In the genomic region with DNA sequence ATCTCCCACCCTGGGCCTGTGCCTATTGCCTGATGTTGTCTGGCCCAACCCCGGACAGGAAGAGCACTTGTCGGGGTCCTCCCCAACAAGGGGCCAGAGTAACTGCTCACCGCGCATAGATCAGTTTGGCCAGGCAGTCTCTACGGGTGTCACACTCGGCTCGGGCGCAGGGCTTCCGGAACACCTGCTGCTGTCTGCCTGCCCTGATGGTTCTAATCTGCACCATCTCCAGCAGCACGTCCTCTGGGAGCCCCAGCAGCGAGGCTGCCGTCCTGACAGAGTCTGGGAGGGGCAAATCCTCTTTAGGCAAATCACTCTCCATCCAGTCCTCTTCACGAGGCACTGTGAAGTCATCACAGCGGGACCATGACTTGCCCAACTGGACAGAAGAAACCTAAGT, we compare ENCODE assay signal across 20 cellular contexts. TPM values are rescaled to one million over a fixed set of nuclear protein-coding genes. Genes with fewer than 3 reads are reported as not detected.
DNase-seq lines count a peak whose midpoint lies in the region; ATAC-seq and TF ChIP-seq lines count a peak whose summit lies in the region.
"Had no signal": no experiment of that assay in that cellular context is flagged by ENCODE, and none has a peak within 500 bp of the region (broad histone marks: within the 10 kb centered on the region; RNA-seq: fewer than 3 reads in every experiment).

No MANE protein-coding gene starts in this region.

- DNase-seq in activated CD8-positive, alpha-beta memory T cell treated with anti-CD3 and anti-CD28 coated beads, Interleukin-2, amount 50 U/mL, for 48 hours: peak; percentile 48
- DNase-seq in activated CD8-positive, alpha-beta memory T cell treated with anti-CD3 and anti-CD28 coated beads, Interleukin-2, amount 50 U/mL, for 4 hours: no peak
- no peak for DNase-seq in RWPE1 (ENCODE audit: low spot score)
- DNase-seq in fibroblast of mammary gland (ENCODE audit: low read depth): peak; percentile 17
- peak; percentile 14 for DNase-seq in stimulated activated CD8-positive, alpha-beta memory T cell treated with anti-CD3 and anti-CD28 coated beads, Interleukin-4, amount 100 ng/mL, for 48 hours
- no peak for DNase-seq in posterior vena cava (ENCODE audit: low spot score)
- DNase-seq in hippocampal formation (lab: John Stamatoyannopoulos, UW): no peak
- DNase-seq: 8988T; Calu3; CD4-positive, alpha-beta memory T cell; DMS53; EL; NCI-H1417; NCI-H187 treated with DMSO at 0.1 percent for 48 hours; NCI-H226; NCI-H524; SHP77 treated with DMSO at 0.1 percent for 48 hours had no signal

- ATAC-seq in HG03025 (IDR thresholded peaks at IDR 0.05; ENCODE audit: low FRiP score, unreplicated experiment): no peak
- ATAC-seq: GM12878 had no signal

- TF ChIP-seq CTCF in RWPE1 (conservative IDR thresholded peaks at IDR 0.05; ENCODE audit: low read depth) (no peak), fibroblast of mammary gland (conservative IDR thresholded peaks at IDR 0.05; ENCODE audit: control insufficient read depth, insufficient read depth, low read depth, low read length) (no peak)

- POLR2A ChIA-PET in RWPE1 (lab: Yijun Ruan, JAX; ENCODE audit: low non-redundant PET): no interaction called here

- intact Hi-C loops in posterior vena cava (cut with DNase I): no loop called here

- H3K4me3 ChIP-seq in fibroblast of mammary gland (ENCODE audit: control insufficient read depth, low read depth, low read length): no peak overlapping the region
- H3K4me3 ChIP-seq: GM12878 had no signal

- H3K27ac ChIP-seq in RWPE1: peak overlapping the region; percentile 0; the same call in 1 of the 2 replicates
- H3K27ac ChIP-seq: KMS-11 had no signal

- CTCF ChIA-PET in RWPE1 (lab: Yijun Ruan, JAX): no interaction called here

RNA-seq across cellular contexts. Expression of gene MYO19, which starts 24.0 kb away (rescaled TPM):
- 10 to 100 TPM; 32.7 to 36.4 TPM for total RNA-seq in posterior vena cava

RNA-seq across cellular contexts. Expression of gene PIGW, which starts 24.2 kb away (rescaled TPM):
- total RNA-seq in posterior vena cava: 1 to 10 TPM; 6.0 to 6.3 TPM

RNA-seq across cellular contexts. Expression of gene ZNHIT3, which starts 24.2 kb away (rescaled TPM):
- 10 to 100 TPM; 20.7 to 20.9 TPM for total RNA-seq in posterior vena cava

RNA-seq across cellular contexts. Expression of gene GGNBP2, which starts 34.1 kb away (rescaled TPM):
- 10 to 100 TPM; 64.0 to 65.5 TPM for total RNA-seq in posterior vena cava

Comparison
In these comparisons a context has a peak if more than half of its experiments do, and no peak if none do; other contexts are left out.
1. DNase-seq: peak in activated CD8-positive, alpha-beta memory T cell treated with anti-CD3 and anti-CD28 coated beads, Interleukin-2, amount 50 U/mL, for 48 hours (single experiment), fibroblast of mammary gland (single experiment) and stimulated activated CD8-positive, alpha-beta memory T cell treated with anti-CD3 and anti-CD28 coated beads, Interleukin-4, amount 100 ng/mL, for 48 hours (single experiment); none in activated CD8-positive, alpha-beta memory T cell treated with anti-CD3 and anti-CD28 coated beads, Interleukin-2, amount 50 U/mL, for 4 hours (single experiment), RWPE1 (single experiment), posterior vena cava (single experiment) and hippocampal formation (0 of 2).